15 cellular contexts compared by ENCODE assay signal in genomic region chr1:25620701-25621350, GRCh38. TPM values are rescaled to one million over a fixed set of nuclear protein-coding genes. Genes with fewer than 3 reads are reported as not detected.
A peak's percentile ranks its signal among the peaks of the same experiment; 100 is the strongest.
DNase-seq lines count a peak whose midpoint lies in the region; ATAC-seq, FAIRE-seq and TF ChIP-seq lines count a peak whose summit lies in the region.
"Had no signal": no experiment of that assay in that cellular context is flagged by ENCODE, and none has a peak within 500 bp of the region (broad histone marks: within the 10 kb centered on the region; RNA-seq: fewer than 3 reads in every experiment).

No MANE protein-coding gene starts in this region.

- H2AFZ ChIP-seq in keratinocyte (ENCODE audit: control insufficient read depth, low read length), result no peak overlapping the region

- no peak overlapping the region for H3K9ac ChIP-seq in keratinocyte (ENCODE audit: control insufficient read depth, extremely low read depth, insufficient read depth, low read length)

- intact Hi-C loops in vagina (cut with DNase I), result no loop called here

- no peak overlapping the region for H3K27ac ChIP-seq in keratinocyte (ENCODE audit: control insufficient read depth, insufficient read depth, low read length)
- peak overlapping the region; percentile 82 for H3K27ac ChIP-seq in vagina
- H3K27ac ChIP-seq: psoas muscle had no signal

- no peaks in the 10 kb centered on the region for H3K36me3 ChIP-seq in keratinocyte (ENCODE audit: control insufficient read depth in 2 of 2, extremely low read depth in 1 of 2, insufficient read depth in 2 of 2, low read length in 2 of 2)
- no peaks in the 10 kb centered on the region for H3K36me3 ChIP-seq in vagina

- dilution Hi-C loops in keratinocyte (cut with MboI; ENCODE audit: extremely low pct_ligation_motif_present, low sequenced_read_pairs), result no loop called here

- H3K4me1 ChIP-seq in keratinocyte (ENCODE audit: control insufficient read depth, extremely low read depth, insufficient read depth, low read length), result peaks cover 3% of the 10 kb centered on the region
- peaks cover 55% of the 10 kb centered on the region for H3K4me1 ChIP-seq in vagina

- ATAC-seq in stimulated activated naive CD8-positive, alpha-beta T cell treated with anti-CD3 and anti-CD28 coated beads, Interleukin-15, Interleukin-2, amounts not matched to agents 100 U/mL and 50 U/mL, for 24 hours, result no peak
- ATAC-seq in activated naive CD8-positive, alpha-beta T cell treated with anti-CD3 and anti-CD28 coated beads, Interleukin-2, amount 10 ng/mL, durations not matched to agents 7 days and 5 days (ENCODE audit: low read depth), result no peak
- ATAC-seq: psoas muscle had no signal

- TF ChIP-seq CTCF in keratinocyte (optimal IDR thresholded peaks at IDR 0.05 in 1 of 3, IDR thresholded peaks at IDR 0.05 in 1 of 3, conservative IDR thresholded peaks at IDR 0.05 in 1 of 3; ENCODE audit: extremely low read depth in 1 of 3, insufficient read depth in 2 of 3, low read length in 3 of 3) (no peak), vagina (IDR thresholded peaks at IDR 0.05) (no peak)

- no peak for FAIRE-seq in keratinocyte (lab: Jason Lieb, UNC)
- no peak for FAIRE-seq in H54 (lab: Jason Lieb, UNC)
- FAIRE-seq: urothelium cell line had no signal

- peaks cover 69% of the 10 kb centered on the region for H3K4me1 Mint-ChIP-seq in stimulated activated naive CD8-positive, alpha-beta T cell treated with anti-CD3 and anti-CD28 coated beads, Interleukin-15, Interleukin-2, amounts not matched to agents 100 ng/mL and 50 ng/mL, for 24 hours (ENCODE audit: low read depth)
- peaks cover 68% of the 10 kb centered on the region for H3K4me1 Mint-ChIP-seq in activated naive CD8-positive, alpha-beta T cell treated with anti-CD3 and anti-CD28 coated beads, Interleukin-2, amount 10 ng/mL, durations not matched to agents 7 days and 5 days

- no peaks in the 10 kb centered on the region for H3K79me2 ChIP-seq in keratinocyte (ENCODE audit: control insufficient read depth, insufficient read depth, low read length)

- H3K4me3 ChIP-seq in keratinocyte (ENCODE audit: control insufficient read depth in 2 of 3, extremely low read depth in 1 of 3, insufficient read depth in 2 of 3, low read depth in 1 of 3, low read length in 3 of 3) (no peak overlapping the region), vagina (peak overlapping the region in 1 of 2 donors; percentile 77)

- peak overlapping the region; percentile 29 for H3K4me2 ChIP-seq in keratinocyte (ENCODE audit: control insufficient read depth, extremely low read depth, insufficient read depth, low read depth, low read length)

- H3K36me3 Mint-ChIP-seq in stimulated activated naive CD8-positive, alpha-beta T cell treated with anti-CD3 and anti-CD28 coated beads, Interleukin-15, Interleukin-2, amounts not matched to agents 100 ng/mL and 50 ng/mL, for 24 hours (ENCODE audit: low read depth), result no peaks in the 10 kb centered on the region
- peaks cover 18% of the 10 kb centered on the region for H3K36me3 Mint-ChIP-seq in activated naive CD8-positive, alpha-beta T cell treated with anti-CD3 and anti-CD28 coated beads, Interleukin-2, amount 10 ng/mL, durations not matched to agents 7 days and 5 days

- H4K20me1 ChIP-seq in keratinocyte (ENCODE audit: control insufficient read depth, extremely low read depth, insufficient read depth, low read length), result no peaks in the 10 kb centered on the region

- H3K27me3 ChIP-seq in keratinocyte (ENCODE audit: control insufficient read depth, extremely low read depth, insufficient read depth, low read length) (peaks cover 52% of the 10 kb centered on the region), vagina (no peaks in the 10 kb centered on the region)

- POLR2A ChIA-PET in activated naive CD8-positive, alpha-beta T cell treated with anti-CD3 and anti-CD28 coated beads, Interleukin-2, amount 10 ng/mL, durations not matched to agents 7 days and 5 days (lab: Charles Lee), result interaction anchor here (0.8 to 2.2 kb wide), 4 partner anchors 11 to 153 kb away, joined by 3 to 8 read pairs (median 4); no protein-coding TSS in a partner anchor

- DNase-seq in stimulated activated naive CD8-positive, alpha-beta T cell treated with anti-CD3 and anti-CD28 coated beads, Interleukin-15, Interleukin-2, amounts not matched to agents 100 U/mL and 50 U/mL, for 24 hours, result no peak
- DNase-seq in activated naive CD8-positive, alpha-beta T cell treated with anti-CD3 and anti-CD28 coated beads, Interleukin-2, amount 10 ng/mL, durations not matched to agents 7 days and 5 days, result no peak
- DNase-seq in keratinocyte (ENCODE audit: low read depth, low spot score), result no peak
- no peak for DNase-seq in vagina (ENCODE audit: extremely low spot score in 2 of 2)
- no peak for DNase-seq in iPS-NIHi11 (ENCODE audit: low spot score)
- DNase-seq in midbrain (lab: John Stamatoyannopoulos, UW), result no peak
- no peak for DNase-seq in H54 (ENCODE audit: insufficient read length, low spot score)
- DNase-seq: aorta; effector CD4-positive, alpha-beta T cell; foreskin melanocyte; NCI-H2029; NCI-H774; psoas muscle had no signal

- H3K9me3 ChIP-seq in keratinocyte (ENCODE audit: control insufficient read depth, low read depth, low read length), result no peaks in the 10 kb centered on the region
- no peaks in the 10 kb centered on the region for H3K9me3 ChIP-seq in vagina
- H3K9me3 ChIP-seq: psoas muscle had no signal

- peaks cover 56% of the 10 kb centered on the region for H3K27me3 Mint-ChIP-seq in stimulated activated naive CD8-positive, alpha-beta T cell treated with anti-CD3 and anti-CD28 coated beads, Interleukin-15, Interleukin-2, amounts not matched to agents 100 ng/mL and 50 ng/mL, for 24 hours
- no peaks in the 10 kb centered on the region for H3K27me3 Mint-ChIP-seq in activated naive CD8-positive, alpha-beta T cell treated with anti-CD3 and anti-CD28 coated beads, Interleukin-2, amount 10 ng/mL, durations not matched to agents 7 days and 5 days

- H3K27ac Mint-ChIP-seq in stimulated activated naive CD8-positive, alpha-beta T cell treated with anti-CD3 and anti-CD28 coated beads, Interleukin-15, Interleukin-2, amounts not matched to agents 100 ng/mL and 50 ng/mL, for 24 hours, result no peak overlapping the region
- H3K27ac Mint-ChIP-seq in activated naive CD8-positive, alpha-beta T cell treated with anti-CD3 and anti-CD28 coated beads, Interleukin-2, amount 10 ng/mL, durations not matched to agents 7 days and 5 days, result peak overlapping the region; percentile 95

- H3K9me1 ChIP-seq in keratinocyte (ENCODE audit: control insufficient read depth, extremely low read depth, insufficient read depth, low read length), result no peaks in the 10 kb centered on the region

- H3K9me3 Mint-ChIP-seq in stimulated activated naive CD8-positive, alpha-beta T cell treated with anti-CD3 and anti-CD28 coated beads, Interleukin-15, Interleukin-2, amounts not matched to agents 100 ng/mL and 50 ng/mL, for 24 hours, result no peaks in the 10 kb centered on the region
- no peaks in the 10 kb centered on the region for H3K9me3 Mint-ChIP-seq in activated naive CD8-positive, alpha-beta T cell treated with anti-CD3 and anti-CD28 coated beads, Interleukin-2, amount 10 ng/mL, durations not matched to agents 7 days and 5 days

- TF ChIP-seq POLR2A in vagina (IDR thresholded peaks at IDR 0.05), result no peak
- no peak for TF ChIP-seq POLR2A in H54 (IDR thresholded peaks at IDR 0.05; ENCODE audit: low read depth, low read length)

- peak overlapping the region; percentile 75 for H3K4me3 Mint-ChIP-seq in stimulated activated naive CD8-positive, alpha-beta T cell treated with anti-CD3 and anti-CD28 coated beads, Interleukin-15, Interleukin-2, amounts not matched to agents 100 ng/mL and 50 ng/mL, for 24 hours
- peak overlapping the region; percentile 94 for H3K4me3 Mint-ChIP-seq in activated naive CD8-positive, alpha-beta T cell treated with anti-CD3 and anti-CD28 coated beads, Interleukin-2, amount 10 ng/mL, durations not matched to agents 7 days and 5 days

RNA-seq across cellular contexts. Expression of gene MAN1C1, which starts 4.2 kb away (rescaled TPM):
- total RNA-seq in activated naive CD8-positive, alpha-beta T cell treated with anti-CD3 and anti-CD28 coated beads, Interleukin-2, amount 10 ng/mL, durations not matched to agents 7 days and 5 days, result 10 to 100 TPM; 20.5 to 20.9 TPM
- polyA plus RNA-seq in keratinocyte, result 0.07 to 0.27 TPM in 2 of 3 replicates, not detected in the other
- 0.27 TPM for polyA plus RNA-seq in keratinocyte (2011; ENCODE audit: low read depth)
- 0.06 and 0.08 TPM in 2 replicates for polyA plus RNA-seq in keratinocyte (2011; cell fraction: cytosol; rRNA removed)
- 0.16 TPM in 1 of 2 replicates, not detected in the other for polyA plus RNA-seq in keratinocyte (2011; cell fraction: nucleus; rRNA removed)
- 0.09 and 0.24 TPM in 2 replicates for polyA plus RNA-seq in keratinocyte (2012; ENCODE audit: low replicate concordance)
- 0.03 to 0.13 TPM in 2 of 3 replicates, not detected in the other for polyA minus RNA-seq in keratinocyte
- polyA minus RNA-seq in keratinocyte (2011; cell fraction: cytosol; rRNA and poly(A)+ RNA removed), result not detected
- polyA minus RNA-seq in keratinocyte (2011; cell fraction: nucleus; rRNA and poly(A)+ RNA removed), result not detected in 2 replicates
- 31.4 TPM for total RNA-seq in vagina
